ENCODE assay signal across 1 cellular context in the genomic region with DNA sequence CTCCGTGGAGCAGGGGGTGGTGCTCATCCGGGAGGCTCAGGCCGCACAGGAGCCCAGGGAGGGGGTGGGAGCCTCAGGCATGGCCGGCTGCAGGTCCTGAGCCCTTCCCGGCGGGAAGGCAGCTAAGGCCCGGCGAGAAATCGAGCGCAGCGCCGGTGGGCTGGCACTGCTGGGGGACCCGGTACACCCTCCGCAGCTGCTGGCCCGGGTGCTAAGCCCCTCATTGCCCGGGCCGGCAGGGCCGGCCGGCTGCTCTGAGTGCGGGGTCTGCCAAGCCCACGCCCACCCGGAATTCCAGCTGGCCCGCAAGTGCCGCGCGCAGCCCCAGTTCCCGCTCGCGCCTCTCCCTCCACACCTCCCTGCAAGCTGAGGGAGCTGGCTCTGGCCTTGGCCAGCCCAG. TPM values are rescaled to one million over a fixed set of nuclear protein-coding genes. Genes with fewer than 3 reads are reported as not detected.
"Had no signal": no experiment of that assay in that cellular context is flagged by ENCODE, and none has a peak within 500 bp of the region (broad histone marks: within the 10 kb centered on the region; RNA-seq: fewer than 3 reads in every experiment).

No MANE protein-coding gene starts in this region.

RNA-seq across cellular contexts. Expression of a gene that starts 7.1 kb away (rescaled TPM):
- total RNA-seq: M059J had no signal
